1 cellular context compared by ENCODE assay signal in genomic region chr20:44885392-44886275, GRCh38.
TF ChIP-seq lines count a peak whose summit lies in the region.

Gene YWHAB, plus strand, starts transcription at chr20:44885705. Its CDS starts 15,829 bp downstream, at chr20:44901534.

TF ChIP-seq in HepG2, 621 proteins besides CTCF, POLR2A, EP300 and RAD21 (continued from another document and continues in another):
- TF ChIP-seq, protein P1, sequence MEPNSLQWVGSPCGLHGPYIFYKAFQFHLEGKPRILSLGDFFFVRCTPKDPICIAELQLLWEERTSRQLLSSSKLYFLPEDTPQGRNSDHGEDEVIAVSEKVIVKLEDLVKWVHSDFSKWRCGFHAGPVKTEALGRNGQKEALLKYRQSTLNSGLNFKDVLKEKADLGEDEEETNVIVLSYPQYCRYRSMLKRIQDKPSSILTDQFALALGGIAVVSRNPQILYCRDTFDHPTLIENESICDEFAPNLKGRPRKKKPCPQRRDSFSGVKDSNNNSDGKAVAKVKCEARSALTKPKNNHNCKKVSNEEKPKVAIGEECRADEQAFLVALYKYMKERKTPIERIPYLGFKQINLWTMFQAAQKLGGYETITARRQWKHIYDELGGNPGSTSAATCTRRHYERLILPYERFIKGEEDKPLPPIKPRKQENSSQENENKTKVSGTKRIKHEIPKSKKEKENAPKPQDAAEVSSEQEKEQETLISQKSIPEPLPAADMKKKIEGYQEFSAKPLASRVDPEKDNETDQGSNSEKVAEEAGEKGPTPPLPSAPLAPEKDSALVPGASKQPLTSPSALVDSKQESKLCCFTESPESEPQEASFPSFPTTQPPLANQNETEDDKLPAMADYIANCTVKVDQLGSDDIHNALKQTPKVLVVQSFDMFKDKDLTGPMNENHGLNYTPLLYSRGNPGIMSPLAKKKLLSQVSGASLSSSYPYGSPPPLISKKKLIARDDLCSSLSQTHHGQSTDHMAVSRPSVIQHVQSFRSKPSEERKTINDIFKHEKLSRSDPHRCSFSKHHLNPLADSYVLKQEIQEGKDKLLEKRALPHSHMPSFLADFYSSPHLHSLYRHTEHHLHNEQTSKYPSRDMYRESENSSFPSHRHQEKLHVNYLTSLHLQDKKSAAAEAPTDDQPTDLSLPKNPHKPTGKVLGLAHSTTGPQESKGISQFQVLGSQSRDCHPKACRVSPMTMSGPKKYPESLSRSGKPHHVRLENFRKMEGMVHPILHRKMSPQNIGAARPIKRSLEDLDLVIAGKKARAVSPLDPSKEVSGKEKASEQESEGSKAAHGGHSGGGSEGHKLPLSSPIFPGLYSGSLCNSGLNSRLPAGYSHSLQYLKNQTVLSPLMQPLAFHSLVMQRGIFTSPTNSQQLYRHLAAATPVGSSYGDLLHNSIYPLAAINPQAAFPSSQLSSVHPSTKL (CRISPR knock-in tag; IDR thresholded peaks at IDR 0.05) = peak; percentile 83
- peak; percentile 64 for TF ChIP-seq NFKBIZ (CRISPR knock-in tag; IDR thresholded peaks at IDR 0.05)
- peak; percentile 96 for TF ChIP-seq AGO2 (optimal IDR thresholded peaks at IDR 0.05; ENCODE audit: low read depth, low read length)
- no peak; the same call in none of the 2 replicates for TF ChIP-seq ZNF674 (CRISPR knock-in tag; IDR thresholded peaks at IDR 0.05; ENCODE audit: low read depth)
- TF ChIP-seq ZNF556 (CRISPR knock-in tag; IDR thresholded peaks at IDR 0.05; ENCODE audit: borderline replicate concordance) = peak; percentile 76; the same call in 1 of the 2 replicates
- TF ChIP-seq PLRG1 (conservative IDR thresholded peaks at IDR 0.05) = no peak
- peak; percentile 84; the same call in 1 of the 2 replicates for TF ChIP-seq TMF1 (CRISPR knock-in tag; IDR thresholded peaks at IDR 0.05; ENCODE audit: low read depth)
- no peak for TF ChIP-seq CBX2 (IDR thresholded peaks at IDR 0.05; ENCODE audit: low read depth, low read length)
- no peak for TF ChIP-seq CBX2 (CRISPR knock-in tag; IDR thresholded peaks at IDR 0.05; ENCODE audit: low read depth)
- TF ChIP-seq ZNF740 (CRISPR knock-in tag; IDR thresholded peaks at IDR 0.05) = no peak
- TF ChIP-seq ZFP36L2 (CRISPR knock-in tag; IDR thresholded peaks at IDR 0.05) = peak; percentile 46; the same call in 1 of the 2 replicates
- TF ChIP-seq MYNN (CRISPR knock-in tag; IDR thresholded peaks at IDR 0.05; ENCODE audit: low read depth) = no peak
- peak; percentile 61 for TF ChIP-seq MEF2D (CRISPR knock-in tag; IDR thresholded peaks at IDR 0.05)
- TF ChIP-seq ZNF777 (CRISPR knock-in tag; IDR thresholded peaks at IDR 0.05) = no peak
- no peak for TF ChIP-seq ZSCAN9 (CRISPR knock-in tag; IDR thresholded peaks at IDR 0.05; ENCODE audit: borderline replicate concordance)
- TF ChIP-seq ZNF274 (CRISPR knock-in tag; IDR thresholded peaks at IDR 0.05) = peak; percentile 85
- TF ChIP-seq ZNF615 (CRISPR knock-in tag; IDR thresholded peaks at IDR 0.05; ENCODE audit: borderline replicate concordance) = no peak; the same call in none of the 2 replicates
- TF ChIP-seq ZNF605 (CRISPR knock-in tag; IDR thresholded peaks at IDR 0.05) = peak; percentile 73; the same call in 1 of the 2 replicates
- no peak for TF ChIP-seq ZNF558 (CRISPR knock-in tag; IDR thresholded peaks at IDR 0.05; ENCODE audit: borderline replicate concordance)
- TF ChIP-seq, protein P2, sequence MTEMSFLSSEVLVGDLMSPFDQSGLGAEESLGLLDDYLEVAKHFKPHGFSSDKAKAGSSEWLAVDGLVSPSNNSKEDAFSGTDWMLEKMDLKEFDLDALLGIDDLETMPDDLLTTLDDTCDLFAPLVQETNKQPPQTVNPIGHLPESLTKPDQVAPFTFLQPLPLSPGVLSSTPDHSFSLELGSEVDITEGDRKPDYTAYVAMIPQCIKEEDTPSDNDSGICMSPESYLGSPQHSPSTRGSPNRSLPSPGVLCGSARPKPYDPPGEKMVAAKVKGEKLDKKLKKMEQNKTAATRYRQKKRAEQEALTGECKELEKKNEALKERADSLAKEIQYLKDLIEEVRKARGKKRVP (CRISPR knock-in tag; IDR thresholded peaks at IDR 0.05) = 0 out of 4 replicates have a peak, but pooled peaks of 1 of the 2 experiments have one; percentile 37
- no peak for TF ChIP-seq GFI1 (CRISPR knock-in tag; IDR thresholded peaks at IDR 0.05; ENCODE audit: borderline replicate concordance)
- TF ChIP-seq ZFAT (CRISPR knock-in tag; conservative IDR thresholded peaks at IDR 0.05) = no peak; the same call in 1 of the 2 replicates
- TF ChIP-seq PBX3 (CRISPR knock-in tag; IDR thresholded peaks at IDR 0.05; ENCODE audit: borderline replicate concordance) = no peak
- TF ChIP-seq ZNF382 (CRISPR knock-in tag; IDR thresholded peaks at IDR 0.05; ENCODE audit: borderline replicate concordance) = no peak
- peak; percentile 97 for TF ChIP-seq SAP130 (CRISPR knock-in tag; IDR thresholded peaks at IDR 0.05; ENCODE audit: low read depth)
- peak; percentile 98 for TF ChIP-seq POLR2G (IDR thresholded peaks at IDR 0.05; ENCODE audit: low read depth, low read length)
- peak; percentile 84 for TF ChIP-seq PTBP1 (IDR thresholded peaks at IDR 0.05; ENCODE audit: low read depth, low read length, poor library complexity, severe bottlenecking)
- peak; percentile 99 for TF ChIP-seq RBFOX2 (IDR thresholded peaks at IDR 0.05; ENCODE audit: low read depth, low read length)
- TF ChIP-seq JARID2 (CRISPR knock-in tag; IDR thresholded peaks at IDR 0.05; ENCODE audit: insufficient replicate concordance) = no peak
- TF ChIP-seq SAFB2 (CRISPR knock-in tag; IDR thresholded peaks at IDR 0.05; ENCODE audit: borderline replicate concordance, low read depth) = peak; percentile 75; the same call in 1 of the 2 replicates
- TF ChIP-seq YEATS2 (CRISPR knock-in tag; IDR thresholded peaks at IDR 0.05; ENCODE audit: borderline replicate concordance) = peak; percentile 99
- TF ChIP-seq ELF3 (CRISPR knock-in tag; IDR thresholded peaks at IDR 0.05) = peak; percentile 99
- no peak for TF ChIP-seq ZNF282 (IDR thresholded peaks at IDR 0.05; ENCODE audit: partially characterized antibody)
- TF ChIP-seq ZNF33B (CRISPR knock-in tag; IDR thresholded peaks at IDR 0.05) = no peak; the same call in 1 of the 2 replicates
- TF ChIP-seq ZNF607 (CRISPR knock-in tag; IDR thresholded peaks at IDR 0.05; ENCODE audit: borderline replicate concordance) = peak; percentile 69
- TF ChIP-seq ZNF574 (CRISPR knock-in tag; IDR thresholded peaks at IDR 0.05) = peak; percentile 95
- peak; percentile 13; the same call in 1 of the 2 replicates for TF ChIP-seq E2F1 (CRISPR knock-in tag; IDR thresholded peaks at IDR 0.05)
- no peak for TF ChIP-seq ZNF10 (CRISPR knock-in tag; IDR thresholded peaks at IDR 0.05; ENCODE audit: borderline replicate concordance, low read depth)
- no peak; the same call in 1 of the 2 replicates for TF ChIP-seq NR2F2 (IDR thresholded peaks at IDR 0.05; ENCODE audit: borderline replicate concordance, low read depth)
- peak; percentile 89 for TF ChIP-seq SP2 (CRISPR knock-in tag; IDR thresholded peaks at IDR 0.05)
- TF ChIP-seq SETDB1 (CRISPR knock-in tag; IDR thresholded peaks at IDR 0.05; ENCODE audit: borderline replicate concordance) = no peak
- 0 out of 2 replicates have a peak, but pooled peaks have one; percentile 6 for TF ChIP-seq MTF2 (CRISPR knock-in tag; IDR thresholded peaks at IDR 0.05; ENCODE audit: borderline replicate concordance)
- TF ChIP-seq ZFP62 (CRISPR knock-in tag; IDR thresholded peaks at IDR 0.05) = no peak
- no peak for TF ChIP-seq SRSF4 (IDR thresholded peaks at IDR 0.05; ENCODE audit: low read depth, low read length, poor library complexity, severe bottlenecking)
- TF ChIP-seq KLF16 (CRISPR knock-in tag; IDR thresholded peaks at IDR 0.05) = peak in 1 of 2 experiments; percentile 88; a peak in 2 of 4 replicates
- TF ChIP-seq HHEX (CRISPR knock-in tag; IDR thresholded peaks at IDR 0.05) = 0 out of 2 replicates have a peak, but pooled peaks have one; percentile 23
- peak; percentile 84; the same call in 1 of the 2 replicates for TF ChIP-seq ZNF619 (CRISPR knock-in tag; IDR thresholded peaks at IDR 0.05)
- TF ChIP-seq NRL (CRISPR knock-in tag; IDR thresholded peaks at IDR 0.05; ENCODE audit: borderline replicate concordance) = peak; percentile 36; the same call in 1 of the 2 replicates
- TF ChIP-seq, protein P3, sequence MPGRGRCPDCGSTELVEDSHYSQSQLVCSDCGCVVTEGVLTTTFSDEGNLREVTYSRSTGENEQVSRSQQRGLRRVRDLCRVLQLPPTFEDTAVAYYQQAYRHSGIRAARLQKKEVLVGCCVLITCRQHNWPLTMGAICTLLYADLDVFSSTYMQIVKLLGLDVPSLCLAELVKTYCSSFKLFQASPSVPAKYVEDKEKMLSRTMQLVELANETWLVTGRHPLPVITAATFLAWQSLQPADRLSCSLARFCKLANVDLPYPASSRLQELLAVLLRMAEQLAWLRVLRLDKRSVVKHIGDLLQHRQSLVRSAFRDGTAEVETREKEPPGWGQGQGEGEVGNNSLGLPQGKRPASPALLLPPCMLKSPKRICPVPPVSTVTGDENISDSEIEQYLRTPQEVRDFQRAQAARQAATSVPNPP (CRISPR knock-in tag; IDR thresholded peaks at IDR 0.05) = peak; percentile 67; the same call in 1 of the 2 replicates
- peak; percentile 86 for TF ChIP-seq RBM39 (IDR thresholded peaks at IDR 0.05; ENCODE audit: low read depth, low read length, poor library complexity, severe bottlenecking)
- TF ChIP-seq PRPF4 (IDR thresholded peaks at IDR 0.05; ENCODE audit: low read depth, low read length, poor library complexity, severe bottlenecking) = no peak
- TF ChIP-seq ZNF230 (CRISPR knock-in tag; IDR thresholded peaks at IDR 0.05) = 0 out of 2 replicates have a peak, but pooled peaks have one; percentile 8
- TF ChIP-seq JUN (CRISPR knock-in tag; IDR thresholded peaks at IDR 0.05) = no peak
- TF ChIP-seq RFX5 (IDR thresholded peaks at IDR 0.05; ENCODE audit: low read depth, low read length) = 0 out of 2 replicates have a peak, but pooled peaks have one; percentile 26
- no peak for TF ChIP-seq MZF1 (CRISPR knock-in tag; IDR thresholded peaks at IDR 0.05; ENCODE audit: borderline replicate concordance)
- TF ChIP-seq ZKSCAN5 (CRISPR knock-in tag; IDR thresholded peaks at IDR 0.05) = no peak
- peak; percentile 86 for TF ChIP-seq HDAC2 (CRISPR knock-in tag; IDR thresholded peaks at IDR 0.05)
- peak; percentile 88; the same call in 1 of the 2 replicates for TF ChIP-seq RNF2 (conservative IDR thresholded peaks at IDR 0.05; ENCODE audit: low read depth)
- TF ChIP-seq HOMEZ (CRISPR knock-in tag; IDR thresholded peaks at IDR 0.05; ENCODE audit: low read depth) = peak; percentile 88
- no peak for TF ChIP-seq HNF4A (CRISPR knock-in tag; IDR thresholded peaks at IDR 0.05)
- no peak for TF ChIP-seq ZNF570 (CRISPR knock-in tag; IDR thresholded peaks at IDR 0.05; ENCODE audit: borderline replicate concordance)
- TF ChIP-seq CBX5 (CRISPR knock-in tag; IDR thresholded peaks at IDR 0.05; ENCODE audit: borderline replicate concordance) = peak; percentile 69; the same call in 1 of the 2 replicates
- TF ChIP-seq KDM3A (CRISPR knock-in tag; IDR thresholded peaks at IDR 0.05; ENCODE audit: low read depth) = peak; percentile 52; the same call in 1 of the 2 replicates
- no peak; the same call in 1 of the 2 replicates for TF ChIP-seq ZNF83 (CRISPR knock-in tag; IDR thresholded peaks at IDR 0.05; ENCODE audit: borderline replicate concordance)
- no peak for TF ChIP-seq ZNF737 (CRISPR knock-in tag; IDR thresholded peaks at IDR 0.05; ENCODE audit: borderline replicate concordance)
